In the genomic region with DNA sequence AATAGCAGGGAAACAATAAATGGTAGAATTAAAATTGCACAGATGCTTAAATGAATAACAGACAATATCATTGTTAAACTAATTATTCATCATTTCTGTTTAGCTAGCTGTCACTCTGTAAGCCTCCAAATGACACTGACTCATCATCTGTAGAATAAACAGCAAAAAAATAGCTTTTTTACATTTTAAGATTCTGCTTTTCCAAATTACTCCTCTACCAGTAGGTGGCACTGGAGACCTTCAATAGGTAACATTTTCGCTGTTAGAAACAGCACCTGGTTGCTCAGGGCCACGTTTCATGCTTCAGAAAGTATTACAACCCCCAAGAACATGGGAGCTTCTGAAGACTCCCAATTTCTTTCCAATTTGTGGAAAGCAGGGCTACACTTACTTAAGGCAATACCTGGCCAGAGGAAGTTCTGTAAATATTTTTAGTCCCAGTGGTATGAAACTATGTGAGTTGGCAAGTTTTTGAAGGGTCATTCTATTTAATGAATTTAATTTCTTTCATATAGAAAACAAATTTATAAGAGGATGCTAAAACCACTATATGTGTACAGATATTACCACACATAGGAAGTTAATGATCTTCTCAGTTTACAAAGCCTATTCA, we compare ENCODE assay signal across 8 cellular contexts.
A peak's percentile ranks its signal among the peaks of the same experiment; 100 is the strongest.
DNase-seq lines count a peak whose midpoint lies in the region; FAIRE-seq and TF ChIP-seq lines count a peak whose summit lies in the region.

No MANE protein-coding gene starts in this region.

- H3K4me3 ChIP-seq in NB4 (ENCODE audit: low read depth, low read length) (no peak overlapping the region), fibroblast of pulmonary artery (replicated peaks; ENCODE audit: low read depth, low read length) (no peak overlapping the region)

- FAIRE-seq in H54 (lab: Jason Lieb, UNC): peak; percentile 95

- no peak for TF ChIP-seq POLR2A in H54 (IDR thresholded peaks at IDR 0.05; ENCODE audit: low read depth, low read length)
- no peak for TF ChIP-seq POLR2A in NB4 (IDR thresholded peaks at IDR 0.05; ENCODE audit: extremely low read depth, insufficient read length)

- DNase-seq in stimulated activated CD4-positive, alpha-beta T cell treated with anti-CD3 and anti-CD28 coated beads, Interleukin-15, amount 100 ng/mL, for 24 hours: peak; percentile 30
- DNase-seq in stimulated activated CD4-positive, alpha-beta T cell treated with anti-CD3 and anti-CD28 coated beads, Interleukin-4, amount 100 ng/mL, for 1 hour: no peak
- DNase-seq in H54 (ENCODE audit: insufficient read length, low spot score) (no peak), NB4 (ENCODE audit: low read depth) (peak; percentile 60), T1000 (lab: John Stamatoyannopoulos, UW) (peak; percentile 1), fibroblast of pulmonary artery (ENCODE audit: low read depth) (peak; percentile 73), retina (peak; percentile 26), HuH-7.5 (ENCODE audit: low spot score) (no peak)

- TF ChIP-seq CTCF in NB4 (IDR thresholded peaks at IDR 0.05; ENCODE audit: low read depth, low read length): peak; percentile 62
- TF ChIP-seq CTCF in fibroblast of pulmonary artery (IDR thresholded peaks at IDR 0.05; ENCODE audit: low read length, missing control alignments): peak; percentile 84

Comparison
In these comparisons a context has a peak if more than half of its experiments do, and no peak if none do; other contexts are left out.
1. DNase-seq: peak in stimulated activated CD4-positive, alpha-beta T cell treated with anti-CD3 and anti-CD28 coated beads, Interleukin-15, amount 100 ng/mL, for 24 hours (single experiment), NB4 (single experiment), T1000 (single experiment), fibroblast of pulmonary artery (single experiment) and retina (single experiment); none in stimulated activated CD4-positive, alpha-beta T cell treated with anti-CD3 and anti-CD28 coated beads, Interleukin-4, amount 100 ng/mL, for 1 hour (single experiment), H54 (single experiment) and HuH-7.5 (single experiment).